Comparison of ENCODE assay signal across 25 cellular contexts in genomic region chr11:78065239-78065638, GRCh38. TPM values are rescaled to one million over a fixed set of nuclear protein-coding genes. Genes with fewer than 3 reads are reported as not detected.
"Had no signal": no experiment of that assay in that cellular context is flagged by ENCODE, and none has a peak within 500 bp of the region (broad histone marks: within the 10 kb centered on the region; RNA-seq: fewer than 3 reads in every experiment).

No MANE protein-coding gene starts in this region.

- H3K27ac ChIP-seq: adrenal gland, VCaP had no signal

- H3K4me3 ChIP-seq: adrenal gland, MG63 had no signal

- ATAC-seq: activated T-cell treated with anti-CD3 and anti-CD28 coated beads, Interleukin-2, amount 50 U/mL, for 72 hours; T-cell had no signal

- H3K27me3 ChIP-seq: adrenal gland, MG63 had no signal

- DNase-seq: activated CD4-positive, alpha-beta memory T cell treated with anti-CD3 and anti-CD28 coated beads for 36 hours; activated CD4-positive, alpha-beta T cell treated with anti-CD3 and anti-CD28 coated beads, Interleukin-2, amount 10 ng/mL, durations not matched to agents 7 days and 5 days; activated CD4-positive, CD25-positive, alpha-beta regulatory T cell; activated CD8-positive, alpha-beta memory T cell treated with anti-CD3 and anti-CD28 coated beads for 24 hours; activated gamma-delta T cell treated with Interleukin-2 at 50 U/mL for 16 hours; activated naive CD4-positive, alpha-beta T cell treated with anti-CD3 and anti-CD28 coated beads, Interleukin-2, amount 10 ng/mL, durations not matched to agents 7 days and 5 days; activated naive CD8-positive, alpha-beta T cell treated with anti-CD3 and anti-CD28 coated beads for 36 hours; activated T-cell treated with anti-CD3 and anti-CD28 coated beads, Interleukin-2, amount 50 U/mL, for 72 hours; adrenal gland; anterior cingulate cortex; MG63; MV-4-11; NCI-H1105; NCI-H1436; NCI-H1694 treated with DMSO at 0.1 percent for 48 hours; NCI-H2081; NCI-H524; SIG-M5; T-cell; T-helper 2 cell; T1000 had no signal

- H3K9me3 ChIP-seq: adrenal gland, MG63 had no signal

RNA-seq across cellular contexts. Expression of gene THRSP, which starts 1.6 kb away (rescaled TPM):
- total RNA-seq: activated CD4-positive, alpha-beta memory T cell treated with anti-CD3 and anti-CD28 coated beads for 36 hours; activated CD4-positive, alpha-beta T cell treated with anti-CD3 and anti-CD28 coated beads, Interleukin-2, amount 10 ng/mL, durations not matched to agents 7 days and 5 days; activated naive CD8-positive, alpha-beta T cell treated with anti-CD3 and anti-CD28 coated beads for 36 hours; activated T-cell treated with anti-CD3 and anti-CD28 coated beads, Interleukin-2, amount 50 U/mL, for 72 hours; activated T-helper 2 cell treated with anti-CD3 and anti-CD28 coated beads, Interferon-gamma antibody, Interleukin-2, Interleukin-4, amounts not matched to agents 10 μg/mL and 5 μg/mL and 100 μg/mL, durations not matched to agents 14 hours and 24 hours and 36 hours; OCI-LY7; RPMI7951; T-cell had no signal

RNA-seq across cellular contexts. Expression of gene KCTD14, which starts 42.2 kb away (rescaled TPM):
- total RNA-seq: OCI-LY7 had no signal
